In the genomic region with DNA sequence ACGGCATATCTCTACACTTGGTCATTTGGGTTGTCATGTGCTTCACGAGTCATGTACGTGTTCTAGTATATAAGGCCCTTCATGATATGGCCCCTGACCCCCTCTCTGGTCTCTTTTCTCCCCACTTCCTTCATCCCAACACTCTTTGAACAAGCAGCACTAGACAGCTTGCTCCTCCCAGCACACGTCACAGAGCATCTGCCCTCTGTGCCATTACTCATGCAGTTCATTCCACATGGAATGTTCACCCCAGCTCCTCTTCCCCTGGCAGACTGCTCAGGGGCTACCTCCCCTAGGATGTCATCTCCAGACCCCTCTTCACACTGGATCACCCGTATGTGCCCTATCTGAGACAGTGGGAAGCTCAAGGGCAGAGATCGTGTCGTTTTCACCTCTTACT, we compare ENCODE assay signal across 19 cellular contexts. TPM values are rescaled to one million over a fixed set of nuclear protein-coding genes. Genes with fewer than 3 reads are reported as not detected.
DNase-seq lines count a peak whose midpoint lies in the region; TF ChIP-seq lines count a peak whose summit lies in the region.
"Had no signal": no experiment of that assay in that cellular context is flagged by ENCODE, and none has a peak within 500 bp of the region (broad histone marks: within the 10 kb centered on the region; RNA-seq: fewer than 3 reads in every experiment).

No MANE protein-coding gene starts in this region.

- intact Hi-C loops in dendritic cell treated with granulocyte-macrophage colony-stimulating factor and Interleukin-4, amounts not matched to agents 40 ng/mL and 50 ng/mL, for 4 days (cut with micrococcal nuclease), result no loop called here
- intact Hi-C loops in activated CD4-positive, alpha-beta T cell treated with anti-CD3 and anti-CD28 coated beads, Interleukin-2, amount 10 ng/mL, durations not matched to agents 24 days and 14 days (cut with micrococcal nuclease), result no loop called here

- peak overlapping the region; percentile 14 for H3K27ac Mint-ChIP-seq in dendritic cell treated with granulocyte-macrophage colony-stimulating factor and Interleukin-4, amounts not matched to agents 40 ng/mL and 50 ng/mL, for 4 days
- peak overlapping the region; percentile 28 for H3K27ac Mint-ChIP-seq in nephron progenitor cell
- H3K27ac Mint-ChIP-seq in activated CD4-positive, alpha-beta T cell treated with anti-CD3 and anti-CD28 coated beads, Interleukin-2, amount 10 ng/mL, durations not matched to agents 24 days and 14 days, result no peak overlapping the region

- H3K9me3 Mint-ChIP-seq in dendritic cell treated with granulocyte-macrophage colony-stimulating factor and Interleukin-4, amounts not matched to agents 40 ng/mL and 50 ng/mL, for 4 days, result no peaks in the 10 kb centered on the region
- H3K9me3 Mint-ChIP-seq in nephron progenitor cell, result no peaks in the 10 kb centered on the region
- H3K9me3 Mint-ChIP-seq in activated CD4-positive, alpha-beta T cell treated with anti-CD3 and anti-CD28 coated beads, Interleukin-2, amount 10 ng/mL, durations not matched to agents 24 days and 14 days, result no peaks in the 10 kb centered on the region

- no peaks in the 10 kb centered on the region for H3K27me3 Mint-ChIP-seq in dendritic cell treated with granulocyte-macrophage colony-stimulating factor and Interleukin-4, amounts not matched to agents 40 ng/mL and 50 ng/mL, for 4 days
- H3K27me3 Mint-ChIP-seq in nephron progenitor cell (ENCODE audit: low read depth, poor library complexity), result no peaks in the 10 kb centered on the region
- no peaks in the 10 kb centered on the region for H3K27me3 Mint-ChIP-seq in activated CD4-positive, alpha-beta T cell treated with anti-CD3 and anti-CD28 coated beads, Interleukin-2, amount 10 ng/mL, durations not matched to agents 24 days and 14 days

- no peak overlapping the region for H3K4me3 Mint-ChIP-seq in dendritic cell treated with granulocyte-macrophage colony-stimulating factor and Interleukin-4, amounts not matched to agents 40 ng/mL and 50 ng/mL, for 4 days
- H3K4me3 Mint-ChIP-seq in nephron progenitor cell, result no peak overlapping the region
- H3K4me3 Mint-ChIP-seq in activated CD4-positive, alpha-beta T cell treated with anti-CD3 and anti-CD28 coated beads, Interleukin-2, amount 10 ng/mL, durations not matched to agents 24 days and 14 days, result no peak overlapping the region

- POLR2A ChIA-PET in RWPE1 (lab: Yijun Ruan, JAX; ENCODE audit: low non-redundant PET), result no interaction called here

- CTCF ChIA-PET in RWPE1 (lab: Yijun Ruan, JAX), result no interaction called here

- H3K36me3 Mint-ChIP-seq in dendritic cell treated with granulocyte-macrophage colony-stimulating factor and Interleukin-4, amounts not matched to agents 40 ng/mL and 50 ng/mL, for 4 days (ENCODE audit: low read depth), result peaks cover 94% of the 10 kb centered on the region
- peaks cover 75% of the 10 kb centered on the region for H3K36me3 Mint-ChIP-seq in nephron progenitor cell (ENCODE audit: low read depth)
- no peaks in the 10 kb centered on the region for H3K36me3 Mint-ChIP-seq in activated CD4-positive, alpha-beta T cell treated with anti-CD3 and anti-CD28 coated beads, Interleukin-2, amount 10 ng/mL, durations not matched to agents 24 days and 14 days (ENCODE audit: low read depth)

- H3K4me1 Mint-ChIP-seq in dendritic cell treated with granulocyte-macrophage colony-stimulating factor and Interleukin-4, amounts not matched to agents 40 ng/mL and 50 ng/mL, for 4 days (ENCODE audit: low read depth), result peaks cover 88% of the 10 kb centered on the region
- H3K4me1 Mint-ChIP-seq in nephron progenitor cell, result peaks cover 50% of the 10 kb centered on the region
- peaks cover 6% of the 10 kb centered on the region for H3K4me1 Mint-ChIP-seq in activated CD4-positive, alpha-beta T cell treated with anti-CD3 and anti-CD28 coated beads, Interleukin-2, amount 10 ng/mL, durations not matched to agents 24 days and 14 days

- 0 out of 2 replicates have a peak overlapping the region, but pooled peaks have one; percentile 3 for H3K27ac ChIP-seq in RWPE1
- H3K27ac ChIP-seq: Peyer's patch had no signal

- TF ChIP-seq CTCF in RWPE1 (conservative IDR thresholded peaks at IDR 0.05; ENCODE audit: low read depth), result no peak
- TF ChIP-seq CTCF in nephron progenitor cell (IDR thresholded peaks at IDR 0.05), result no peak

- DNase-seq in EL (peak; percentile 56), RWPE1 (ENCODE audit: low spot score) (no peak), nephron progenitor cell (no peak), NCI-H1048 (lab: John Stamatoyannopoulos, UW) (no peak), glomerular visceral epithelial cell (ENCODE audit: extremely low spot score) (no peak), NCI-H2227 (lab: John Stamatoyannopoulos, UW; ENCODE audit: unreplicated experiment) (no peak)
- DNase-seq in activated CD4-positive, alpha-beta T cell treated with anti-CD3 and anti-CD28 coated beads, Interleukin-2, amount 10 ng/mL, durations not matched to agents 24 days and 14 days, result no peak
- DNase-seq: ACHN, DMS 273 treated with DMSO at 0.1 percent for 48 hours, KG1, MV-4-11, NCI-H1417 treated with DMSO at 0.1 percent for 48 hours, NCI-H1930, Peyer's patch had no signal

RNA-seq across cellular contexts. Expression of a gene that starts 14.1 kb away (rescaled TPM):
- not detected in 2 replicates for total RNA-seq in activated CD4-positive, alpha-beta T cell treated with anti-CD3 and anti-CD28 coated beads, Interleukin-2, amount 10 ng/mL, durations not matched to agents 24 days and 14 days
- total RNA-seq: Daoy, H4, Peyer's patch, Right ventricle myocardium inferior, SK-MEL-5 had no signal

RNA-seq across cellular contexts. Expression of a gene that starts 33.2 kb away (rescaled TPM):
- 0.28 and 0.93 TPM in 2 replicates for total RNA-seq in activated CD4-positive, alpha-beta T cell treated with anti-CD3 and anti-CD28 coated beads, Interleukin-2, amount 10 ng/mL, durations not matched to agents 24 days and 14 days

RNA-seq across cellular contexts. Expression of a gene that starts 50.3 kb away (rescaled TPM):
- 304 and 319 TPM in 2 replicates for total RNA-seq in activated CD4-positive, alpha-beta T cell treated with anti-CD3 and anti-CD28 coated beads, Interleukin-2, amount 10 ng/mL, durations not matched to agents 24 days and 14 days

RNA-seq across cellular contexts. Expression of a gene that starts 55.1 kb away (rescaled TPM):
- 0.47 and 0.73 TPM in 2 replicates for total RNA-seq in activated CD4-positive, alpha-beta T cell treated with anti-CD3 and anti-CD28 coated beads, Interleukin-2, amount 10 ng/mL, durations not matched to agents 24 days and 14 days
- total RNA-seq: Peyer's patch had no signal
